In the genomic region with DNA sequence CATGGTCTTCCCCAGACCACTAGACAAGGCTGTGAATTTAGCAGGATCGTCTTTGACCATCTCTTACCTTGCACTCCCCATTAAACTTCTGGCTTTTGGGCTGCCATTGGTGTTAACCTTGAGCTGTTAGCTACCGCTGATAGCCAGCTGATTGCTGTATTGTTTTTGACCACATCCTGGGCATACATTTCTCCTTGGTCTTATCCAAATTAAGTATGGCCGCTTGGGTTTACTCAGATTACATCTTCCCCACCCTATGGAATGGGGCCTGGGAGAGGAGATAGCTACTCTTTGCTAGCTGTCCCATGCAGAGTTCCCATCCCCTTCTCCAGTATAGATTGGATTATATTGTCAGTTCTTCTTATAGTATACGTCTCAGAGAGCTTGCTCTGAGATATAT, we compare ENCODE assay signal across 34 cellular contexts.
"Had no signal": no experiment of that assay in that cellular context is flagged by ENCODE, and none has a peak within 500 bp of the region (broad histone marks: within the 10 kb centered on the region; RNA-seq: fewer than 3 reads in every experiment).

No MANE protein-coding gene starts in this region.

- H3K9me3 ChIP-seq: MG63 had no signal

- H3K4me3 ChIP-seq: MG63 had no signal

- H3K4me2 ChIP-seq: KMS-11 had no signal

- DNase-seq: Karpas-422, Kasumi-1, MG63, MM.1S, MV-4-11, NCI-H1048, NCI-H1092, NCI-H1092 treated with DMSO at 0.1 percent for 48 hours, NCI-H1105, NCI-H1105 treated with DMSO at 0.1 percent for 48 hours, NCI-H1417, NCI-H1417 treated with DMSO at 0.1 percent for 48 hours, NCI-H1436, NCI-H1436 treated with DMSO at 0.1 percent for 48 hours, NCI-H146, NCI-H1694, NCI-H1694 treated with DMSO at 0.1 percent for 48 hours, NCI-H187, NCI-H187 treated with DMSO at 0.1 percent for 48 hours, NCI-H1930, NCI-H2029, NCI-H2029 treated with DMSO at 0.1 percent for 48 hours, NCI-H2081, NCI-H2081 treated with DMSO at 0.1 percent for 48 hours, NCI-H2107, NCI-H2171, NCI-H2171 treated with DMSO at 0.1 percent for 48 hours, NCI-H2227 treated with DMSO at 0.1 percent for 48 hours, NCI-H226, NCI-H345, NCI-H446, NCI-H446 treated with DMSO at 0.1 percent for 48 hours, NCI-H510A had no signal

- H3K27me3 ChIP-seq: MG63 had no signal

- H3K27ac ChIP-seq: KMS-11 had no signal

- H3K9ac ChIP-seq: KMS-11 had no signal

- H3K36me3 ChIP-seq: MG63 had no signal
